In genomic region chr17:18476508-18477308, GRCh38 we compare ENCODE assay signal across 8 cellular contexts.
A peak's percentile ranks its signal among the peaks of the same experiment; 100 is the strongest.
DNase-seq lines count a peak whose midpoint lies in the region; ATAC-seq and TF ChIP-seq lines count a peak whose summit lies in the region.
"Not testable (repeated sequence)": the region's sequence is repeated elsewhere in the genome, so short reads cannot be mapped to it uniquely, and the experiment has no call there.

Gene LGALS9C, plus strand, starts transcription at chr17:18476789. Its CDS starts 66 bp downstream, at chr17:18476855.

- peaks cover 8 to 13% of the 10 kb centered on the region in 2 experiments for H3K4me1 ChIP-seq in neutrophil (ENCODE audit: control insufficient read depth in 1 of 2, insufficient read depth in 1 of 2, low read depth in 1 of 2, low read length in 1 of 2)

- not testable (repeated sequence) for H3K27me3 ChIP-seq in neutrophil

- peak within 1 kb of the TSS; percentile 60 to 64 for H3K4me3 ChIP-seq in neutrophil (ENCODE audit: low read depth in 1 of 2, low read length in 1 of 2)

- H3K9me3 ChIP-seq in neutrophil, result not testable (repeated sequence)

- ATAC-seq in GM18870 (IDR thresholded peaks at IDR 0.05; ENCODE audit: unreplicated experiment) (peak; percentile 70), GM21825 (IDR thresholded peaks at IDR 0.05; ENCODE audit: unreplicated experiment) (peak; percentile 69), HG03354 (IDR thresholded peaks at IDR 0.05; ENCODE audit: poor library complexity, severe bottlenecking, unreplicated experiment) (peak; percentile 73)

- H3K27ac ChIP-seq in neutrophil, result peak within 1 kb of the TSS; percentile 89

- DNase-seq in CD1c-positive myeloid dendritic cell (ENCODE audit: extremely low spot score) (peak; percentile 68), NOMO-1 treated with DMSO at 0.1 percent for 48 hours (lab: John Stamatoyannopoulos, UW; ENCODE audit: unreplicated experiment) (peak; percentile 62), glomerular visceral epithelial cell (ENCODE audit: extremely low spot score) (peak; percentile 44)
- DNase-seq in activated CD8-positive, alpha-beta memory T cell treated with anti-CD3 and anti-CD28 coated beads for 24 hours, result peak; percentile 62

- H3K36me3 ChIP-seq in neutrophil, result not testable (repeated sequence)

- peak; percentile 21 for TF ChIP-seq CTCF in neutrophil (IDR thresholded peaks at IDR 0.05)

Comparison
In these comparisons a context has a peak if more than half of its experiments do, and no peak if none do; other contexts are left out.
1. Peak in every context shown above with its lines: DNase-seq, ATAC-seq, H3K4me3 ChIP-seq and H3K27ac ChIP-seq.